1 cellular context compared by ENCODE assay signal in genomic region chr19:35643255-35644205, GRCh38.
TF ChIP-seq lines count a peak whose summit lies in the region.

No MANE protein-coding gene starts in this region.

TF ChIP-seq in H1, 55 proteins besides CTCF, POLR2A, EP300 and RAD21:
- TF ChIP-seq SP1 (IDR thresholded peaks at IDR 0.05; ENCODE audit: low read depth, low read length) (peak; percentile 37; the same call in 1 of the 2 replicates), TBP (IDR thresholded peaks at IDR 0.05; ENCODE audit: low read depth, low read length) (peak; percentile 76), EGR1 (IDR thresholded peaks at IDR 0.05; ENCODE audit: borderline replicate concordance, low read depth, low read length) (no peak), KDM1A (IDR thresholded peaks at IDR 0.05; ENCODE audit: borderline replicate concordance, low read length) (no peak), E2F6 (IDR thresholded peaks at IDR 0.05) (peak; percentile 95), CREB1 (IDR thresholded peaks at IDR 0.05) (no peak), KDM4A (IDR thresholded peaks at IDR 0.05; ENCODE audit: low read depth, low read length, severe bottlenecking) (peak; percentile 65), SIN3A (conservative IDR thresholded peaks at IDR 0.05 in 1 of 2, IDR thresholded peaks at IDR 0.05 in 1 of 2; ENCODE audit: low read depth in 1 of 2, low read length in 2 of 2) (peak in 1 of 2 experiments; percentile 65; a peak in 3 of 4 replicates), MAX (IDR thresholded peaks at IDR 0.05) (peak; percentile 91), TAF7 (optimal IDR thresholded peaks at IDR 0.05; ENCODE audit: borderline replicate concordance, low read depth, low read length) (peak; percentile 82), HDAC6 (IDR thresholded peaks at IDR 0.05; ENCODE audit: low read depth, low read length) (no peak), TAF1 (IDR thresholded peaks at IDR 0.05; ENCODE audit: low read depth, low read length) (peak; percentile 84), TCF12 (IDR thresholded peaks at IDR 0.05; ENCODE audit: low read depth, low read length) (no peak), JUND (IDR thresholded peaks at IDR 0.05; ENCODE audit: low read length) (peak; percentile 97), RBBP5 (IDR thresholded peaks at IDR 0.05; ENCODE audit: borderline replicate concordance, low read depth, low read length) (no peak), ASH2L (IDR thresholded peaks at IDR 0.05; ENCODE audit: low read length) (peak; percentile 73), CHD1 (IDR thresholded peaks at IDR 0.05; ENCODE audit: low read depth, low read length) (peak; percentile 91), PHF8 (conservative IDR thresholded peaks at IDR 0.05; ENCODE audit: low read depth, low read length) (peak; percentile 53), POLR2AphosphoS5 (IDR thresholded peaks at IDR 0.05; ENCODE audit: low read depth, low read length) (peak; percentile 64; the same call in 1 of the 2 replicates)
